Comparison of ENCODE assay signal across 17 cellular contexts in genomic region chr3:58473275-58473674, GRCh38.
"Had no signal": no experiment of that assay in that cellular context is flagged by ENCODE, and none has a peak within 500 bp of the region (broad histone marks: within the 10 kb centered on the region; RNA-seq: fewer than 3 reads in every experiment).

No MANE protein-coding gene starts in this region.

- ATAC-seq: activated naive CD4-positive, alpha-beta T cell treated with anti-CD3 and anti-CD28 coated beads, Interleukin-2, amount 50 U/mL, for 72 hours had no signal

- H3K4me3 ChIP-seq: coronary artery, left ventricle myocardium inferior, sigmoid colon, spleen, stomach, thoracic aorta had no signal

- H3K36me3 Mint-ChIP-seq: activated naive CD4-positive, alpha-beta T cell treated with anti-CD3 and anti-CD28 coated beads, Interleukin-2, amount 50 U/mL, for 72 hours had no signal

- H3K27ac Mint-ChIP-seq: activated naive CD4-positive, alpha-beta T cell treated with anti-CD3 and anti-CD28 coated beads, Interleukin-2, amount 50 U/mL, for 72 hours had no signal

- H3K9me3 Mint-ChIP-seq: activated naive CD4-positive, alpha-beta T cell treated with anti-CD3 and anti-CD28 coated beads, Interleukin-2, amount 50 U/mL, for 72 hours had no signal

- H3K9me3 ChIP-seq: left ventricle myocardium inferior, sigmoid colon, spleen, stomach, thoracic aorta had no signal

- H3K27me3 ChIP-seq: sigmoid colon, spleen, stomach had no signal

- H3K36me3 ChIP-seq: left ventricle myocardium inferior, sigmoid colon, spleen, stomach, thoracic aorta had no signal

- H3K27ac ChIP-seq: coronary artery, left ventricle myocardium inferior, sigmoid colon, stomach, thoracic aorta had no signal

- DNase-seq: activated CD4-positive, alpha-beta T cell treated with anti-CD3 and anti-CD28 coated beads for 1 hour; activated CD4-positive, alpha-beta T cell treated with anti-CD3 and anti-CD28 coated beads, Interleukin-2, amount 50 U/mL, for 48 hours; activated effector memory CD4-positive, alpha-beta T cell treated with anti-CD3 and anti-CD28 coated beads, Interleukin-2, amount 50 U/mL, for 16 hours; activated T-cell treated with anti-CD3 and anti-CD28 coated beads, Interleukin-2, amount 50 U/mL, for 48 hours; caudate nucleus; effector CD8-positive, alpha-beta T cell; foreskin fibroblast; hippocampal formation; kidney; left ventricle myocardium inferior; sigmoid colon; spleen; stomach; T-helper 9 cell had no signal
